8 cellular contexts compared by ENCODE assay signal in the genomic region with DNA sequence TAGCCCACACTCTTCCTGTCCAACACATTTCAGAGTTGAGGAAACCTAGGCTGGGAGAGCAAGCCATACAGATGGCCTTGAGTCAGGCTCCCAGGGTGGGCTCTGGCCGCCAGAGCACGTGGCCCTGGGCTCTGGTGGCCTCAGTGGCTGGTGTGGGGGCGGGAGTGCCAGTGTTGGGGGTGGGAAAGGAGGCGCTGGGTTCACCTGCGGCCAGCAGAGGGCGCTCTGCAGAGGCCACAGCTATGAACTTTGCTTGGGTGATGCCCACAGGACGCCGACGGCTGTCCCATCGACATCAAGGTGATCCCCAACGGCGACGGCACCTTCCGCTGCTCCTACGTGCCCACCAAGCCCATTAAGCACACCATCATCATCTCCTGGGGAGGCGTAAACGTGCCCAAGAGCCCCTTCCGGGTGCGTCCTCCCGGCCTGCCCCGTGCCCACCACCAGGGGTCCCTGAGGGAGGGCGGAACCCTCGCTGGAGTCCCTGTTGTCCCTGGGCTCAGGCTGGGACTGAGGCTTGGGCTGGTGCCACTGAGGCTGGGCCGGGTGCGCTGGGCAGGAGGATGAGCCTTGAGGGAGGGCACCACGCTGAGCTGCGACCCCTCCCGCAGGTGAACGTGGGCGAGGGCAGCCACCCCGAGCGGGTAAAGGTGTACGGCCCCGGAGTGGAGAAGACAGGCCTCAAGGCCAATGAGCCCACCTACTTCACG. TPM values are rescaled to one million over a fixed set of nuclear protein-coding genes. Genes with fewer than 3 reads are reported as not detected.
DNase-seq lines count a peak whose midpoint lies in the region; ATAC-seq and TF ChIP-seq lines count a peak whose summit lies in the region.

No MANE protein-coding gene starts in this region.

- ATAC-seq in psoas muscle (peak; percentile 11 to 24 (median 20)), HG03460 (IDR thresholded peaks at IDR 0.05; ENCODE audit: unreplicated experiment) (no peak), HG02852 (IDR thresholded peaks at IDR 0.05; ENCODE audit: unreplicated experiment) (no peak)

- H3K36me3 ChIP-seq in psoas muscle (ENCODE audit: insufficient read depth in 1 of 2, low read depth in 1 of 2) = peaks cover 0 to 100% of the 10 kb centered on the region in 2 donors

- H3K9me3 ChIP-seq in psoas muscle = no peaks in the 10 kb centered on the region

- intact Hi-C loops in psoas muscle (cut with DNase I) = no loop called here

- TF ChIP-seq CTCF in GM12872 (IDR thresholded peaks at IDR 0.05; ENCODE audit: insufficient read depth, low read depth, low read length) = peak; percentile 92
- peak; percentile 59 for TF ChIP-seq CTCF in foreskin fibroblast (IDR thresholded peaks at IDR 0.05; ENCODE audit: low read depth, low read length)
- peak; percentile 81 for TF ChIP-seq CTCF in psoas muscle (IDR thresholded peaks at IDR 0.05)

- 50 to 52% (median 51%) methylated on average over 33 to 35 of the region's 35 CpGs for WGBS in psoas muscle, 3 donors

- no peak overlapping the region for H3K4me3 ChIP-seq in foreskin fibroblast (ENCODE audit: low read depth in 1 of 2, low read length in 2 of 2)
- H3K4me3 ChIP-seq in psoas muscle = no peak overlapping the region

- peak overlapping the region; percentile 100 for H3K27ac ChIP-seq in psoas muscle

- no peaks in the 10 kb centered on the region for H3K27me3 ChIP-seq in psoas muscle (ENCODE audit: insufficient read depth in 3 of 3, low read length in 2 of 3)

- peaks cover 19% of the 10 kb centered on the region for H3K4me1 ChIP-seq in psoas muscle

- DNase-seq in NCI-H345 (lab: John Stamatoyannopoulos, UW) (peak; percentile 87), activated T-cell treated with anti-CD3 and anti-CD28 coated beads for 48 hours (ENCODE audit: low read depth) (peak; percentile 63), foreskin fibroblast (peak; percentile 63 to 77), psoas muscle (peak; percentile 73 to 87), NCI-H446 treated with DMSO at 0.1 percent for 48 hours (lab: John Stamatoyannopoulos, UW) (no peak)

RNA-seq across cellular contexts. Expression of gene FLNC, which starts 11.9 kb away (rescaled TPM):
- 1,000 to 10,000 TPM; 2,884 to 6,311 (median 4,401) TPM for total RNA-seq in psoas muscle
- 1,000 to 10,000 TPM; 1,080 to 4,011 (median 1,658) TPM for polyA plus RNA-seq in psoas muscle

RNA-seq across cellular contexts. Expression of gene ATP6V1F, which starts 20.5 kb away (rescaled TPM):
- 100 to 1,000 TPM; 103 to 210 (median 131) TPM for total RNA-seq in psoas muscle
- 100 to 1,000 TPM; 141 to 156 (median 143) TPM for polyA plus RNA-seq in psoas muscle

RNA-seq across cellular contexts. Expression of gene CCDC136, which starts 50.3 kb away (rescaled TPM):
- 10 to 100 TPM in 2 of 4 donors, 1 to 10 TPM in 2; 3.9 to 15.7 (median 11.7) TPM for total RNA-seq in psoas muscle
- 10 to 100 TPM; 13.4 to 24.5 (median 15.5) TPM for polyA plus RNA-seq in psoas muscle

Comparison
In these comparisons a context has a peak if more than half of its experiments do, and no peak if none do; other contexts are left out.
1. ATAC-seq: peak in psoas muscle (4 of 4); none in HG03460 (single experiment) and HG02852 (single experiment).
2. Peak in every context shown above with its lines, with median percentiles within 50 percentile points of each other: CTCF ChIP-seq.